32 cellular contexts compared by ENCODE assay signal in genomic region chr1:8691662-8692061, GRCh38.
"Had no signal": no experiment of that assay in that cellular context is flagged by ENCODE, and none has a peak within 500 bp of the region (broad histone marks: within the 10 kb centered on the region; RNA-seq: fewer than 3 reads in every experiment).

No MANE protein-coding gene starts in this region.

- H3K36me3 ChIP-seq: ascending aorta, brain microvascular endothelial cell had no signal

- ATAC-seq: activated CD4-positive, alpha-beta T cell treated with anti-CD3 and anti-CD28 coated beads for 36 hours; activated CD8-positive, alpha-beta memory T cell treated with anti-CD3 and anti-CD28 coated beads, Interleukin-2, amount 10 ng/mL, durations not matched to agents 7 days and 5 days; activated CD8-positive, alpha-beta T cell treated with anti-CD3 and anti-CD28 coated beads, Interleukin-2, amount 10 ng/mL, durations not matched to agents 7 days and 5 days; activated naive CD4-positive, alpha-beta T cell treated with anti-CD3 and anti-CD28 coated beads, Interleukin-2, amount 50 U/mL, for 72 hours; esophagus mucosa; T-helper 17 cell had no signal

- H3K27ac ChIP-seq: ascending aorta, brain microvascular endothelial cell, coronary artery, dorsolateral prefrontal cortex, WERI-Rb-1 had no signal

- H3K27me3 Mint-ChIP-seq: activated CD4-positive, alpha-beta memory T cell treated with anti-CD3 and anti-CD28 coated beads for 36 hours; activated CD4-positive, alpha-beta T cell treated with anti-CD3 and anti-CD28 coated beads for 36 hours; activated CD4-positive, alpha-beta T cell treated with anti-CD3 and anti-CD28 coated beads, Interleukin-2, amount 10 ng/mL, durations not matched to agents 24 days and 14 days; activated CD8-positive, alpha-beta memory T cell treated with anti-CD3 and anti-CD28 coated beads, Interleukin-2, amount 10 ng/mL, durations not matched to agents 7 days and 5 days; activated naive CD4-positive, alpha-beta T cell treated with anti-CD3 and anti-CD28 coated beads, Interleukin-2, amount 10 ng/mL, durations not matched to agents 7 days and 5 days; activated naive CD8-positive, alpha-beta T cell treated with anti-CD3 and anti-CD28 coated beads, Interleukin-2, amount 10 ng/mL, durations not matched to agents 7 days and 5 days; central memory CD8-positive, alpha-beta T cell; dendritic cell treated with granulocyte-macrophage colony-stimulating factor and Interleukin-4, amounts not matched to agents 40 ng/mL and 50 ng/mL, for 4 days; T-helper 17 cell had no signal

- H3K27ac Mint-ChIP-seq: activated CD4-positive, alpha-beta memory T cell treated with anti-CD3 and anti-CD28 coated beads for 36 hours; activated CD4-positive, alpha-beta T cell treated with anti-CD3 and anti-CD28 coated beads for 36 hours; activated CD4-positive, alpha-beta T cell treated with anti-CD3 and anti-CD28 coated beads, Interleukin-2, amount 10 ng/mL, durations not matched to agents 24 days and 14 days; activated CD8-positive, alpha-beta memory T cell treated with anti-CD3 and anti-CD28 coated beads, Interleukin-2, amount 10 ng/mL, durations not matched to agents 7 days and 5 days; activated CD8-positive, alpha-beta T cell treated with anti-CD3 and anti-CD28 coated beads, Interleukin-2, amount 10 ng/mL, durations not matched to agents 7 days and 5 days; activated naive CD4-positive, alpha-beta T cell treated with anti-CD3 and anti-CD28 coated beads, Interleukin-2, amount 10 ng/mL, durations not matched to agents 7 days and 5 days; activated naive CD4-positive, alpha-beta T cell treated with anti-CD3 and anti-CD28 coated beads, Interleukin-2, amount 50 U/mL, for 72 hours; activated naive CD8-positive, alpha-beta T cell treated with anti-CD3 and anti-CD28 coated beads, Interleukin-2, amount 10 ng/mL, durations not matched to agents 7 days and 5 days; activated T-helper 1 cell treated with anti-CD3 and anti-CD28 coated beads, Interleukin-12 subunit alpha, Interleukin-12 subunit beta, Interleukin-2, Interleukin-4 antibody, amounts not matched to agents 30 ng/mL and 10 ng/mL and 1 ng/mL, durations not matched to agents 14 hours and 24 hours and 36 hours; activated T-helper 2 cell treated with anti-CD3 and anti-CD28 coated beads, Interferon-gamma antibody, Interleukin-2, Interleukin-4, amounts not matched to agents 10 μg/mL and 5 μg/mL and 100 μg/mL, durations not matched to agents 14 hours and 24 hours and 36 hours; dendritic cell treated with granulocyte-macrophage colony-stimulating factor and Interleukin-4, amounts not matched to agents 40 ng/mL and 50 ng/mL, for 4 days; endodermal cell; T-helper 17 cell; T-helper 2 cell treated with Interferon-gamma antibody and Interleukin-4, amounts not matched to agents 5 μg/mL and 100 μg/mL, for 36 hours had no signal

- H3K27me3 ChIP-seq: ascending aorta, brain microvascular endothelial cell, dorsolateral prefrontal cortex had no signal

- H3K4me3 ChIP-seq: ascending aorta, coronary artery, dorsolateral prefrontal cortex had no signal

- H3K4me3 Mint-ChIP-seq: activated CD4-positive, alpha-beta memory T cell treated with anti-CD3 and anti-CD28 coated beads for 36 hours; activated CD4-positive, alpha-beta T cell treated with anti-CD3 and anti-CD28 coated beads for 36 hours; activated CD4-positive, alpha-beta T cell treated with anti-CD3 and anti-CD28 coated beads, Interleukin-2, amount 10 ng/mL, durations not matched to agents 24 days and 14 days; activated CD8-positive, alpha-beta memory T cell treated with anti-CD3 and anti-CD28 coated beads, Interleukin-2, amount 10 ng/mL, durations not matched to agents 7 days and 5 days; activated CD8-positive, alpha-beta T cell treated with anti-CD3 and anti-CD28 coated beads, Interleukin-2, amount 10 ng/mL, durations not matched to agents 7 days and 5 days; activated naive CD4-positive, alpha-beta T cell treated with anti-CD3 and anti-CD28 coated beads, Interleukin-2, amount 10 ng/mL, durations not matched to agents 7 days and 5 days; activated naive CD8-positive, alpha-beta T cell treated with anti-CD3 and anti-CD28 coated beads, Interleukin-2, amount 10 ng/mL, durations not matched to agents 7 days and 5 days; activated T-helper 1 cell treated with anti-CD3 and anti-CD28 coated beads, Interleukin-12 subunit alpha, Interleukin-12 subunit beta, Interleukin-2, Interleukin-4 antibody, amounts not matched to agents 30 ng/mL and 10 ng/mL and 1 ng/mL, durations not matched to agents 14 hours and 24 hours and 36 hours; central memory CD8-positive, alpha-beta T cell; dendritic cell treated with granulocyte-macrophage colony-stimulating factor and Interleukin-4, amounts not matched to agents 40 ng/mL and 50 ng/mL, for 4 days; endodermal cell; T-helper 17 cell; T-helper 2 cell treated with Interferon-gamma antibody and Interleukin-4, amounts not matched to agents 5 μg/mL and 100 μg/mL, for 36 hours had no signal

- H3K9me3 ChIP-seq: ascending aorta had no signal

- H3K4me1 ChIP-seq: ascending aorta had no signal

- H3K36me3 Mint-ChIP-seq: activated naive CD4-positive, alpha-beta T cell treated with anti-CD3 and anti-CD28 coated beads, Interleukin-2, amount 50 U/mL, for 72 hours had no signal

- H3K9me3 Mint-ChIP-seq: activated CD4-positive, alpha-beta memory T cell treated with anti-CD3 and anti-CD28 coated beads for 36 hours; activated CD4-positive, alpha-beta T cell treated with anti-CD3 and anti-CD28 coated beads, Interleukin-2, amount 10 ng/mL, durations not matched to agents 24 days and 14 days; activated naive CD4-positive, alpha-beta T cell treated with anti-CD3 and anti-CD28 coated beads, Interleukin-2, amount 10 ng/mL, durations not matched to agents 7 days and 5 days; activated naive CD4-positive, alpha-beta T cell treated with anti-CD3 and anti-CD28 coated beads, Interleukin-2, amount 50 U/mL, for 72 hours; activated T-helper 1 cell treated with anti-CD3 and anti-CD28 coated beads, Interleukin-12 subunit alpha, Interleukin-12 subunit beta, Interleukin-2, Interleukin-4 antibody, amounts not matched to agents 30 ng/mL and 10 ng/mL and 1 ng/mL, durations not matched to agents 14 hours and 24 hours and 36 hours; central memory CD8-positive, alpha-beta T cell; endodermal cell; T-helper 2 cell treated with Interferon-gamma antibody and Interleukin-4, amounts not matched to agents 5 μg/mL and 100 μg/mL, for 36 hours had no signal

- DNase-seq: activated CD4-positive, alpha-beta memory T cell treated with anti-CD3 and anti-CD28 coated beads for 36 hours; activated CD4-positive, alpha-beta T cell treated with anti-CD3 and anti-CD28 coated beads for 36 hours; activated CD4-positive, alpha-beta T cell treated with anti-CD3 and anti-CD28 coated beads, Interleukin-2, amount 10 ng/mL, durations not matched to agents 24 days and 14 days; activated CD4-positive, CD25-positive, alpha-beta regulatory T cell; activated CD4-positive, CD25-positive, alpha-beta regulatory T cell treated with anti-CD3 and anti-CD28 coated beads, Interleukin-2, amount 50 U/mL, for 72 hours; activated CD8-positive, alpha-beta memory T cell treated with anti-CD3 and anti-CD28 coated beads, Interleukin-2, amount 10 ng/mL, durations not matched to agents 7 days and 5 days; activated CD8-positive, alpha-beta memory T cell treated with anti-CD3 and anti-CD28 coated beads, Interleukin-2, amount 50 U/mL, for 4 hours; activated CD8-positive, alpha-beta T cell treated with anti-CD3 and anti-CD28 coated beads, Interleukin-2, amount 10 ng/mL, durations not matched to agents 7 days and 5 days; activated effector memory CD4-positive, alpha-beta T cell treated with anti-CD3 and anti-CD28 coated beads, Interleukin-2, amount 50 U/mL, for 16 hours; activated naive CD4-positive, alpha-beta T cell treated with anti-CD3 and anti-CD28 coated beads, Interleukin-2, amount 10 ng/mL, durations not matched to agents 7 days and 5 days; activated naive CD8-positive, alpha-beta T cell treated with anti-CD3 and anti-CD28 coated beads, Interleukin-2, amount 10 ng/mL, durations not matched to agents 7 days and 5 days; activated T-cell treated with anti-CD3 and anti-CD28 coated beads, Interleukin-2, amount 50 U/mL, for 1 hour; activated T-cell treated with anti-CD3 and anti-CD28 coated beads, Interleukin-2, amount 50 U/mL, for 48 hours; brain microvascular endothelial cell; dorsolateral prefrontal cortex; effector memory CD4-positive, alpha-beta T cell; endodermal cell; foreskin fibroblast; head of caudate nucleus; T-helper 1 cell; T-helper 17 cell; T1000; WERI-Rb-1 had no signal
